ENCODE assay signal across 10 cellular contexts in the genomic region with DNA sequence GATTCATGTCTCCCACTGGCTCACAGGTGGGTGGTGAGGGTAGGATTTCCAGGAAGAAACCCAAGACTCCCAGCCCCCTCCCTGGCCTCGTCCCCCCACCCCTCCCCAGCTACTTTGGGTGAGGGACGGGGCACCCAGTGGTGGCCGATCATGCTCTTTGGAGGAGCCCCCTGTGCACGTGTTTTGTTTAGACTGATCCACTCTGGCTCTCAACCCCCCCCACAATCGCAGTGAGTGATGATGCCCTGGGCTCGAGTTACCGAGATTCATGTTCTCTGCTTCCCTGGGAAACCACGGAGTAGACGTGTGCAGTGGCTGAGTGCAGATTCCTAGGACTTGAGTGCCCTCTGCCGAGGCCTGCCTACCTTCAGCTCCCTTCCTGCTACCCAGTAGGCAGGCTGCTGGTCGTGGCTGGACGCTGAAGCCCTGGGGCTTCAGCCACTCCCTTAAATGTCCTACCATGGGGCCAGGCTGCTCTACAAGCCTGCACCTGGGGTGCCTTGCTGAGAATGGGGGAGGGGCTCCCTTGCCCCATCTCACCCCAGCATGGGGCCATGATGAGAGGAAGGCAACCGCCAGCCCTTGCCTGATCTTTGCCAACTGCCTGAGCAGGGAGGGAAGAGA. TPM values are rescaled to one million over a fixed set of nuclear protein-coding genes. Genes with fewer than 3 reads are reported as not detected.
DNase-seq lines count a peak whose midpoint lies in the region; ATAC-seq, FAIRE-seq and TF ChIP-seq lines count a peak whose summit lies in the region.
"Had no signal": no experiment of that assay in that cellular context is flagged by ENCODE, and none has a peak within 500 bp of the region (broad histone marks: within the 10 kb centered on the region; RNA-seq: fewer than 3 reads in every experiment).

No MANE protein-coding gene starts in this region.

- H3K4me3 Mint-ChIP-seq in activated CD4-positive, alpha-beta T cell treated with anti-CD3 and anti-CD28 coated beads, Interleukin-2, amount 10 ng/mL, durations not matched to agents 24 days and 14 days: no peak overlapping the region
- no peak overlapping the region for H3K4me3 Mint-ChIP-seq in CD4-positive, alpha-beta memory T cell

- no peaks in the 10 kb centered on the region for H3K9me3 ChIP-seq in CD4-positive, alpha-beta memory T cell (ENCODE audit: control insufficient read depth in 1 of 2, low read length in 2 of 2)
- H3K9me3 ChIP-seq: thoracic aorta had no signal

- intact Hi-C loops in activated CD4-positive, alpha-beta T cell treated with anti-CD3 and anti-CD28 coated beads, Interleukin-2, amount 10 ng/mL, durations not matched to agents 24 days and 14 days (cut with micrococcal nuclease): no loop called here
- intact Hi-C loops in CD4-positive, alpha-beta memory T cell (cut with micrococcal nuclease): no loop called here

- DNase-seq in D721Med (ENCODE audit: insufficient read length, low spot score): no peak
- peak; percentile 88 for DNase-seq in NCI-H1105 treated with DMSO at 0.1 percent for 48 hours (lab: John Stamatoyannopoulos, UW)
- peak; percentile 60 for DNase-seq in SK-MEL-5 (ENCODE audit: low read depth, low spot score)
- DNase-seq in kidney tubule cell (ENCODE audit: low spot score): peak; percentile 32
- no peak for DNase-seq in stimulated activated CD4-positive, alpha-beta T cell treated with anti-CD3 and anti-CD28 coated beads, Interleukin-4, amount 100 ng/mL, for 1 hour
- DNase-seq in activated CD4-positive, alpha-beta T cell treated with anti-CD3 and anti-CD28 coated beads, Interleukin-2, amount 10 ng/mL, durations not matched to agents 24 days and 14 days: no peak
- no peak for DNase-seq in CD4-positive, alpha-beta memory T cell
- DNase-seq: activated gamma-delta T cell had no signal

- H3K36me3 Mint-ChIP-seq in activated CD4-positive, alpha-beta T cell treated with anti-CD3 and anti-CD28 coated beads, Interleukin-2, amount 10 ng/mL, durations not matched to agents 24 days and 14 days (ENCODE audit: low read depth): no peaks in the 10 kb centered on the region
- no peaks in the 10 kb centered on the region for H3K36me3 Mint-ChIP-seq in CD4-positive, alpha-beta memory T cell

- ATAC-seq in GM19397 (IDR thresholded peaks at IDR 0.05; ENCODE audit: unreplicated experiment): no peak

- peaks cover 49% of the 10 kb centered on the region for H3K27me3 Mint-ChIP-seq in activated CD4-positive, alpha-beta T cell treated with anti-CD3 and anti-CD28 coated beads, Interleukin-2, amount 10 ng/mL, durations not matched to agents 24 days and 14 days
- H3K27me3 Mint-ChIP-seq in CD4-positive, alpha-beta memory T cell: peaks cover 42 to 52% of the 10 kb centered on the region in 2 donors

- POLR2A ChIA-PET in CD4-positive, alpha-beta memory T cell (lab: Charles Lee; ENCODE audit: partially characterized antibody): no interaction called here

- FAIRE-seq in D721Med (lab: Jason Lieb, UNC): no peak

- H3K4me3 ChIP-seq in CD4-positive, alpha-beta memory T cell (ENCODE audit: low read length in 2 of 2): no peak overlapping the region
- H3K4me3 ChIP-seq: thoracic aorta had no signal

- no peaks in the 10 kb centered on the region for H3K27me3 ChIP-seq in CD4-positive, alpha-beta memory T cell (ENCODE audit: insufficient read depth, low read length)

- in situ Hi-C loops in SK-MEL-5 (cut with HindIII; ENCODE audit: low pct_unique_long_range_greater_than_20kb, low sequenced_read_pairs): no loop called here

- CTCF ChIA-PET in CD4-positive, alpha-beta memory T cell (lab: Charles Lee; ENCODE audit: partially characterized antibody): no interaction called here

- no peak overlapping the region for H3K27ac Mint-ChIP-seq in activated CD4-positive, alpha-beta T cell treated with anti-CD3 and anti-CD28 coated beads, Interleukin-2, amount 10 ng/mL, durations not matched to agents 24 days and 14 days
- no peak overlapping the region for H3K27ac Mint-ChIP-seq in CD4-positive, alpha-beta memory T cell

- no peaks in the 10 kb centered on the region for H3K36me3 ChIP-seq in CD4-positive, alpha-beta memory T cell (ENCODE audit: insufficient read depth, low read length)
- H3K36me3 ChIP-seq: thoracic aorta had no signal

- H3K4me1 Mint-ChIP-seq in activated CD4-positive, alpha-beta T cell treated with anti-CD3 and anti-CD28 coated beads, Interleukin-2, amount 10 ng/mL, durations not matched to agents 24 days and 14 days: no peaks in the 10 kb centered on the region
- H3K4me1 Mint-ChIP-seq in CD4-positive, alpha-beta memory T cell: peaks cover 4 to 10% (median 6%) of the 10 kb centered on the region in 4 donors

- peak; percentile 89 for TF ChIP-seq CTCF in D721Med (IDR thresholded peaks at IDR 0.05; ENCODE audit: insufficient read depth, missing control alignments)

- no peaks in the 10 kb centered on the region for H3K4me1 ChIP-seq in CD4-positive, alpha-beta memory T cell (ENCODE audit: insufficient read depth, low read length)

- no peaks in the 10 kb centered on the region for H3K9me3 Mint-ChIP-seq in activated CD4-positive, alpha-beta T cell treated with anti-CD3 and anti-CD28 coated beads, Interleukin-2, amount 10 ng/mL, durations not matched to agents 24 days and 14 days
- H3K9me3 Mint-ChIP-seq in CD4-positive, alpha-beta memory T cell: no peaks in the 10 kb centered on the region

- no peak overlapping the region for H3K27ac ChIP-seq in CD4-positive, alpha-beta memory T cell (ENCODE audit: low read depth, low read length)
- H3K27ac ChIP-seq: thoracic aorta had no signal

RNA-seq across cellular contexts. Expression of a gene that starts 3.9 kb away (rescaled TPM):
- 0.05 TPM in 1 of 2 replicates, not detected in the other for total RNA-seq in SK-MEL-5 (2014; rRNA removed; shearing (Covaris generic))
- 0.05 TPM in 1 of 2 replicates, not detected in the other for polyA plus RNA-seq in SK-MEL-5 (2015; cell fraction: cytosol; rRNA removed)
- 0.04 TPM in 1 of 2 replicates, not detected in the other for polyA plus RNA-seq in SK-MEL-5 (2015; cell fraction: nucleus; rRNA removed)
- total RNA-seq in activated CD4-positive, alpha-beta T cell treated with anti-CD3 and anti-CD28 coated beads, Interleukin-2, amount 10 ng/mL, durations not matched to agents 24 days and 14 days: not detected in 2 replicates
- total RNA-seq in CD4-positive, alpha-beta memory T cell: not detected
- not detected for polyA plus RNA-seq in CD4-positive, alpha-beta memory T cell

Comparison
In these comparisons a context has a peak if more than half of its experiments do, and no peak if none do; other contexts are left out.
1. DNase-seq: peak in NCI-H1105 treated with DMSO at 0.1 percent for 48 hours (single experiment), SK-MEL-5 (single experiment) and kidney tubule cell (single experiment); none in D721Med (single experiment), stimulated activated CD4-positive, alpha-beta T cell treated with anti-CD3 and anti-CD28 coated beads, Interleukin-4, amount 100 ng/mL, for 1 hour (single experiment), activated CD4-positive, alpha-beta T cell treated with anti-CD3 and anti-CD28 coated beads, Interleukin-2, amount 10 ng/mL, durations not matched to agents 24 days and 14 days (single experiment) and CD4-positive, alpha-beta memory T cell (0 of 5).